ENCODE assay signal across 25 cellular contexts in genomic region chr9:113138760-113139159, GRCh38.
"Had no signal": no experiment of that assay in that cellular context is flagged by ENCODE, and none has a peak within 500 bp of the region (broad histone marks: within the 10 kb centered on the region; RNA-seq: fewer than 3 reads in every experiment).

No MANE protein-coding gene starts in this region.

- H3K4me1 ChIP-seq: colonic mucosa had no signal

- H3K36me3 ChIP-seq: brain microvascular endothelial cell, colonic mucosa had no signal

- H3K9me3 ChIP-seq: colonic mucosa had no signal

- ATAC-seq: activated CD4-positive, alpha-beta T cell treated with anti-CD3 and anti-CD28 coated beads for 36 hours; activated CD8-positive, alpha-beta memory T cell treated with anti-CD3 and anti-CD28 coated beads, Interleukin-2, amount 10 ng/mL, durations not matched to agents 7 days and 5 days; activated CD8-positive, alpha-beta T cell treated with anti-CD3 and anti-CD28 coated beads, Interleukin-2, amount 10 ng/mL, durations not matched to agents 7 days and 5 days; activated naive CD4-positive, alpha-beta T cell treated with anti-CD3 and anti-CD28 coated beads, Interleukin-2, amount 50 U/mL, for 72 hours; esophagus mucosa had no signal

- DNase-seq: activated CD4-positive, alpha-beta memory T cell treated with anti-CD3 and anti-CD28 coated beads for 36 hours; activated CD4-positive, alpha-beta T cell treated with anti-CD3 and anti-CD28 coated beads for 36 hours; activated CD4-positive, alpha-beta T cell treated with anti-CD3 and anti-CD28 coated beads, Interleukin-2, amount 10 ng/mL, durations not matched to agents 24 days and 14 days; activated CD4-positive, CD25-positive, alpha-beta regulatory T cell; activated CD4-positive, CD25-positive, alpha-beta regulatory T cell treated with anti-CD3 and anti-CD28 coated beads, Interleukin-2, amount 50 U/mL, for 72 hours; activated CD8-positive, alpha-beta memory T cell treated with anti-CD3 and anti-CD28 coated beads, Interleukin-2, amount 10 ng/mL, durations not matched to agents 7 days and 5 days; activated CD8-positive, alpha-beta memory T cell treated with anti-CD3 and anti-CD28 coated beads, Interleukin-2, amount 50 U/mL, for 4 hours; activated CD8-positive, alpha-beta T cell treated with anti-CD3 and anti-CD28 coated beads, Interleukin-2, amount 10 ng/mL, durations not matched to agents 7 days and 5 days; activated gamma-delta T cell; activated naive CD4-positive, alpha-beta T cell; activated naive CD4-positive, alpha-beta T cell treated with anti-CD3 and anti-CD28 coated beads, Interleukin-2, amount 10 ng/mL, durations not matched to agents 7 days and 5 days; activated naive CD8-positive, alpha-beta T cell treated with anti-CD3 and anti-CD28 coated beads, Interleukin-2, amount 10 ng/mL, durations not matched to agents 7 days and 5 days; activated T-cell treated with anti-CD3 and anti-CD28 coated beads for 4 hours; activated T-cell treated with anti-CD3 and anti-CD28 coated beads, Interleukin-2, amount 50 U/mL, for 24 hours; activated T-cell treated with anti-CD3 and anti-CD28 coated beads, Interleukin-2, amount 50 U/mL, for 72 hours; brain microvascular endothelial cell; colonic mucosa; effector memory CD4-positive, alpha-beta T cell; endodermal cell; foreskin fibroblast; SW 1271; T-helper 1 cell; T-helper 2 cell had no signal

- H3K27me3 ChIP-seq: brain microvascular endothelial cell, colonic mucosa had no signal

- H3K27ac ChIP-seq: brain microvascular endothelial cell, colonic mucosa had no signal

- H3K4me3 ChIP-seq: colonic mucosa had no signal
